8 cellular contexts compared by ENCODE assay signal in genomic region chr11:7657306-7658025, GRCh38. TPM values are rescaled to one million over a fixed set of nuclear protein-coding genes. Genes with fewer than 3 reads are reported as not detected.
DNase-seq lines count a peak whose midpoint lies in the region; ATAC-seq and TF ChIP-seq lines count a peak whose summit lies in the region.

No MANE protein-coding gene starts in this region.

- no peak overlapping the region for H3K4me3 ChIP-seq in H7 (ENCODE audit: insufficient read depth, low read depth, low read length)
- no peak overlapping the region for H3K4me3 ChIP-seq in OCI-LY3 (ENCODE audit: low read length)
- H3K4me3 ChIP-seq in coronary artery, result no peak overlapping the region
- H3K4me3 ChIP-seq in lower leg skin (ENCODE audit: low read depth, poor library complexity, severe bottlenecking), result no peak overlapping the region

- WGBS in lower leg skin, 2 donors, result 52 to 53% methylated on average over 15 of the region's 15 CpGs

- intact Hi-C loops in CD4-positive, alpha-beta T cell (cut with DNase I, micrococcal nuclease), result no loop called here
- intact Hi-C loops in lower leg skin (cut with DNase I; ENCODE audit: low total_unique reads), result loop anchor here (5.0 kb wide), 1 partner anchor 85 kb away; no protein-coding TSS in a partner anchor

- POLR2A ChIA-PET in CD4-positive, alpha-beta T cell (lab: Charles Lee), result no interaction called here

- no peaks in the 10 kb centered on the region for H3K27me3 ChIP-seq in CD4-positive, alpha-beta T cell (ENCODE audit: control insufficient read depth, insufficient read depth, low read length)
- H3K27me3 ChIP-seq in H7 (ENCODE audit: control insufficient read depth, insufficient read depth, low read length) (no peaks in the 10 kb centered on the region), OCI-LY3 (ENCODE audit: low read depth, low read length) (no peaks in the 10 kb centered on the region)

- H3K4me2 ChIP-seq in OCI-LY3 (ENCODE audit: low read length), result no peak overlapping the region

- H4K20me1 ChIP-seq in OCI-LY3 (ENCODE audit: insufficient read depth, low read length), result no peaks in the 10 kb centered on the region

- no peaks in the 10 kb centered on the region for H3K4me1 Mint-ChIP-seq in CD4-positive, alpha-beta T cell (ENCODE audit: low read depth)

- H3K9ac ChIP-seq in OCI-LY3 (ENCODE audit: low read length), result no peak overlapping the region

- TF ChIP-seq POLR2A in lower leg skin (IDR thresholded peaks at IDR 0.05), result no peak

- H3K36me3 Mint-ChIP-seq in CD4-positive, alpha-beta T cell (ENCODE audit: low read depth), result peaks cover 49% of the 10 kb centered on the region

- H3K27ac Mint-ChIP-seq in CD4-positive, alpha-beta T cell, result no peak overlapping the region

- no peak for ATAC-seq in CD4-positive, alpha-beta T cell (ENCODE audit: poor library complexity)
- no peak for ATAC-seq in GM21529 (IDR thresholded peaks at IDR 0.05; ENCODE audit: unreplicated experiment)
- no peak for ATAC-seq in GM18861 (IDR thresholded peaks at IDR 0.05; ENCODE audit: unreplicated experiment)

- no peak overlapping the region for H2AFZ ChIP-seq in OCI-LY3 (ENCODE audit: low read depth, low read length)

- H3K4me3 Mint-ChIP-seq in CD4-positive, alpha-beta T cell, result no peak overlapping the region

- CTCF ChIA-PET in CD4-positive, alpha-beta T cell (lab: Charles Lee), result interaction anchor here (1.2 kb wide), 1 partner anchor 144 kb away, joined by 3 read pairs; no protein-coding TSS in a partner anchor

- no peaks in the 10 kb centered on the region for H3K9me3 ChIP-seq in CD4-positive, alpha-beta T cell (ENCODE audit: control insufficient read depth, low read length)
- H3K9me3 ChIP-seq in OCI-LY3 (ENCODE audit: insufficient read depth, low read length), result no peaks in the 10 kb centered on the region

- no peak for DNase-seq in CD4-positive, alpha-beta T cell
- DNase-seq in H7 (peak; percentile 84), coronary artery (ENCODE audit: low spot score) (peak; percentile 77), lower leg skin (ENCODE audit: low spot score in 2 of 2) (peak; percentile 76 to 91), ureter (ENCODE audit: low spot score) (peak; percentile 58)

- H3K4me1 ChIP-seq in OCI-LY3 (ENCODE audit: low read length), result no peaks in the 10 kb centered on the region

- H3K79me2 ChIP-seq in OCI-LY3 (ENCODE audit: low read length), result no peaks in the 10 kb centered on the region

- H3K36me3 ChIP-seq in H7 (replicated peaks; ENCODE audit: control insufficient read depth, insufficient read depth, low read length) (peaks cover 2% of the 10 kb centered on the region), OCI-LY3 (replicated peaks; ENCODE audit: low read depth, low read length) (peaks cover 43% of the 10 kb centered on the region)

- H3K9me3 Mint-ChIP-seq in CD4-positive, alpha-beta T cell, result no peaks in the 10 kb centered on the region

- H3K27ac ChIP-seq in CD4-positive, alpha-beta T cell (ENCODE audit: low read depth, low read length), result no peak overlapping the region
- H3K27ac ChIP-seq in OCI-LY3 (ENCODE audit: low read length), result no peak overlapping the region
- peak overlapping the region in 1 of 2 donors; percentile 14 for H3K27ac ChIP-seq in coronary artery

- no peaks in the 10 kb centered on the region for H3K27me3 Mint-ChIP-seq in CD4-positive, alpha-beta T cell

- peak; percentile 12 for TF ChIP-seq CTCF in CD4-positive, alpha-beta T cell (IDR thresholded peaks at IDR 0.05)
- TF ChIP-seq CTCF in OCI-LY3 (IDR thresholded peaks at IDR 0.05; ENCODE audit: low read depth, low read length) (peak; percentile 44), coronary artery (IDR thresholded peaks at IDR 0.05) (no peak), lower leg skin (IDR thresholded peaks at IDR 0.05) (no peak)

RNA-seq across cellular contexts. Expression of gene CYB5R2, which starts 15.8 kb away (rescaled TPM):
- total RNA-seq in CD4-positive, alpha-beta T cell, result not detected
- 53.0 and 63.2 TPM in 2 replicates for total RNA-seq in H7 (2014; rRNA removed; shearing (Covaris generic))
- total RNA-seq in lower leg skin (10 to 100 TPM; 37.2 to 90.0 (median 40.5) TPM), ureter (28.4 TPM)

RNA-seq across cellular contexts. Expression of gene OVCH2, which starts 48.8 kb away (rescaled TPM):
- not detected for total RNA-seq in CD4-positive, alpha-beta T cell
- total RNA-seq in H7 (2014; rRNA removed; shearing (Covaris generic)), result 0.66 TPM in 1 of 2 replicates, not detected in the other
- total RNA-seq in lower leg skin (10 to 100 TPM in 1 of 4 donors, 1 to 10 TPM in 3; 6.5 to 12.2 (median 8.3) TPM), ureter (9.4 TPM)

Comparison
In these comparisons a context has a peak if more than half of its experiments do, and no peak if none do; other contexts are left out.
1. DNase-seq: peak in H7 (single experiment), coronary artery (single experiment), lower leg skin (2 of 2) and ureter (single experiment); none in CD4-positive, alpha-beta T cell (0 of 10).
2. CTCF ChIP-seq: peak in CD4-positive, alpha-beta T cell (single experiment) and OCI-LY3 (single experiment); none in coronary artery (single experiment) and lower leg skin (0 of 3).
3. RNA of gene CYB5R2, which starts 15.8 kb away (total RNA-seq): 53.0 to 63.2 TPM in H7, 37.2 to 90.0 TPM in lower leg skin and 28.4 TPM in ureter (single experiment); not detected in CD4-positive, alpha-beta T cell; every median in the first group is over 10 times any median in the second.